In the genomic region with DNA sequence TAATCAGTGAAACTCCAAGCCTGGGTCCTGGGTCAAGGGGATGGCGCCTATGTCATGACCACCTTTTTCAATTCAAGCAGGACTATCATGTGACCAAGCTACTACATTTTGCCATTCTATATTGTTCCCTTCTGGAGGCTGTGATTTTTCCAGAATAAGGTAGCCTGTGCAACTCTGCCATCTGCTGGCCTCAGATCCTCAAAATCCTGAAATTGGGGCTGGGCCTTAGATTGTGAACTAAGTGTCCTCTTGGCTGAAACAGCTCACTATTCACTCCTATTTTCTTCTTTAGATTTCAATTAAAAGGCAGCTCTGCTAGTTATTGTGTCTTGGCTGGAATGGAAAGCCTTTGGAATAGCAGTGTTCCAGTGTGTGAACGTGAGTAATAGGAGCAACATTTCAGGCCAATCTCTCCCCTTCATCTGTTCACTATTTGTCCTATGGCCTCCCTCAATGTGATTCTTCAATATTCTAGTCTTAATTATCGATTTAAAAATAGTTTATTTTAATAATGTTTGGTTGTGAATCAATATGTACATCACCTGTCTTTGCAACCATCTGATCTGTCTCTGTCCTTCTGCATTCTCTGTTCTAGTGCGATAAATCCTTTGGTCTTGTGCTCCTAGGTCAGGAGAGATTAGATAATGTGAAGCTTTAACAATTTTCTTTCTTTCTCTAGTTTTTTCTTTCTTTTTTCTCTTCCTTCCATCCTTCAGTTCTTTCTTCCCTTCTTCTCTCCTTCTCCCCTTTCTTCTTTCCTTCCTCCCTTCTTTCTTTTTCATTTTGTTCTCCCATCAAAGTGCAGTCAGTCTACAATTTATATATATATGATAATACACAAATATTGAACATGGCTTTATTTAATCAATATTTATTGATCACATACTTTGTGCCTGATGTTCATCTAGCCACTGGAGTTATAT, we compare ENCODE assay signal across 8 cellular contexts.
DNase-seq lines count a peak whose midpoint lies in the region; ATAC-seq and TF ChIP-seq lines count a peak whose summit lies in the region.

No MANE protein-coding gene starts in this region.

- no peaks in the 10 kb centered on the region for H3K36me3 ChIP-seq in adipocyte (ENCODE audit: control insufficient read depth, insufficient read depth, low read length, severe bottlenecking)
- no peaks in the 10 kb centered on the region for H3K36me3 ChIP-seq in effector memory CD4-positive, alpha-beta T cell (ENCODE audit: control insufficient read depth, insufficient read depth, low read length)

- no peaks in the 10 kb centered on the region for H3K9me3 ChIP-seq in adipocyte (ENCODE audit: control insufficient read depth, low read length)
- H3K9me3 ChIP-seq in effector memory CD4-positive, alpha-beta T cell (ENCODE audit: control insufficient read depth, low read length): no peaks in the 10 kb centered on the region

- no peaks in the 10 kb centered on the region for H3K4me1 ChIP-seq in adipocyte (ENCODE audit: control insufficient read depth, insufficient read depth, low read length)
- H3K4me1 ChIP-seq in effector memory CD4-positive, alpha-beta T cell (ENCODE audit: control insufficient read depth, insufficient read depth, low read length, poor library complexity, severe bottlenecking): no peaks in the 10 kb centered on the region

- no peak overlapping the region for H3K27ac ChIP-seq in effector memory CD4-positive, alpha-beta T cell (ENCODE audit: insufficient read depth, low read length, poor library complexity, severe bottlenecking)

- peak; percentile 34 for TF ChIP-seq CTCF in HFF-Myc (IDR thresholded peaks at IDR 0.05; ENCODE audit: low read depth, low read length, missing control alignments)

- H3K27me3 ChIP-seq in adipocyte (replicated peaks; ENCODE audit: control insufficient read depth, insufficient read depth, low read length): no peaks in the 10 kb centered on the region
- H3K27me3 ChIP-seq in effector memory CD4-positive, alpha-beta T cell (replicated peaks; ENCODE audit: control insufficient read depth, insufficient read depth, low read length, poor library complexity, severe bottlenecking): no peaks in the 10 kb centered on the region

- H3K9ac ChIP-seq in adipocyte (ENCODE audit: low read length): no peak overlapping the region

- no peak overlapping the region for H3K4me3 ChIP-seq in HFF-Myc (replicated peaks; ENCODE audit: low read depth, low read length)
- H3K4me3 ChIP-seq in adipocyte (ENCODE audit: low read length): no peak overlapping the region
- H3K4me3 ChIP-seq in effector memory CD4-positive, alpha-beta T cell (ENCODE audit: insufficient read depth, low read depth, low read length, poor library complexity, severe bottlenecking): no peak overlapping the region

- ATAC-seq in HG02759 (IDR thresholded peaks at IDR 0.05; ENCODE audit: unreplicated experiment) (no peak), GM19035 (IDR thresholded peaks at IDR 0.05; ENCODE audit: unreplicated experiment) (no peak), HG02763 (IDR thresholded peaks at IDR 0.05; ENCODE audit: unreplicated experiment) (no peak)

- DNase-seq in DMS114 treated with DMSO at 0.1 percent for 48 hours (lab: John Stamatoyannopoulos, UW; ENCODE audit: unreplicated experiment): peak; percentile 16
- no peak for DNase-seq in HFF-Myc (ENCODE audit: extremely low read depth, low read depth)
- peak; percentile 46 for DNase-seq in adipocyte (ENCODE audit: low read depth)
- DNase-seq in lung microvascular endothelial cell (ENCODE audit: low read depth in 2 of 2): peak; percentile 4 to 17
- no peak for DNase-seq in effector memory CD4-positive, alpha-beta T cell

Comparison
In these comparisons a context has a peak if more than half of its experiments do, and no peak if none do; other contexts are left out.
1. DNase-seq: peak in DMS114 treated with DMSO at 0.1 percent for 48 hours (single experiment), adipocyte (single experiment) and lung microvascular endothelial cell (2 of 2); none in HFF-Myc (single experiment) and effector memory CD4-positive, alpha-beta T cell (0 of 3).